In the genomic region with DNA sequence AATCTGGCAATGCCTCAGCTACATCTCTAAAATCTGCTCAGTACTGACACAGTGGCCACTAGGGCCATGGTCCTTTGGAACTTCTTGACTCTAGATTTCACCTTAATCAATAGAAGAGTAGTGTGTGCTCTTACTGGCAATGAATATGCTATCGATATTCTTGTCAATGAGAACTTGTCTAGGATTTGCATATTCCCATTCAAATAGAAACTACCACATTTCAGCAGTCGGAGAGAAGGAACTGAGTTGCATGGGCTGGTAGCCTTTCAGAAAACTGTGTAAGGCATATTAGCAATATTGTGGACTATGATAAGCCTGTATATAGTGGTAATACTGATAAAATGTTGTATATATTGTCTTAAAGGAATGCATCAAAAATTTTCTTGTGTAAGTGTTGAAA, we compare ENCODE assay signal across 22 cellular contexts.
"Had no signal": no experiment of that assay in that cellular context is flagged by ENCODE, and none has a peak within 500 bp of the region (broad histone marks: within the 10 kb centered on the region; RNA-seq: fewer than 3 reads in every experiment).

No MANE protein-coding gene starts in this region.

- H3K36me3 ChIP-seq: brain microvascular endothelial cell, uterus had no signal

- H3K4me1 ChIP-seq: tibial nerve, uterus had no signal

- H3K27me3 ChIP-seq: brain microvascular endothelial cell, tibial nerve, uterus had no signal

- ATAC-seq: activated CD4-positive, CD25-positive, alpha-beta regulatory T cell treated with anti-CD3 and anti-CD28 coated beads, Interleukin-2, amount 50 U/mL, for 24 hours; left ventricle myocardium superior; natural killer cell; stimulated activated naive B cell treated with anti-CD40 and anti-IgM and Interleukin-4, amounts not matched to agents 10 μg/mL and 1 μg/mL and 100 μg/mL, for 72 hours had no signal

- H3K9me3 ChIP-seq: tibial nerve, uterus had no signal

- H3K36me3 Mint-ChIP-seq: activated naive CD8-positive, alpha-beta T cell treated with anti-CD3 and anti-CD28 coated beads, Interleukin-2, amount 10 ng/mL, durations not matched to agents 7 days and 5 days; natural killer cell had no signal

- H3K27ac ChIP-seq: brain microvascular endothelial cell, coronary artery, skin epidermis, tibial nerve, uterus had no signal

- H3K4me3 Mint-ChIP-seq: activated naive CD8-positive, alpha-beta T cell treated with anti-CD3 and anti-CD28 coated beads, Interleukin-2, amount 10 ng/mL, durations not matched to agents 7 days and 5 days; activated T-helper 1 cell treated with anti-CD3 and anti-CD28 coated beads, Interleukin-12 subunit alpha, Interleukin-12 subunit beta, Interleukin-2, Interleukin-4 antibody, amounts not matched to agents 30 ng/mL and 10 ng/mL and 1 ng/mL, durations not matched to agents 14 hours and 24 hours and 36 hours; central memory CD8-positive, alpha-beta T cell; natural killer cell; stimulated activated naive B cell treated with anti-CD40 and anti-IgM and Interleukin-4, amounts not matched to agents 10 μg/mL and 1 μg/mL and 100 μg/mL, for 72 hours had no signal

- H3K27me3 Mint-ChIP-seq: activated naive CD8-positive, alpha-beta T cell treated with anti-CD3 and anti-CD28 coated beads, Interleukin-2, amount 10 ng/mL, durations not matched to agents 7 days and 5 days; central memory CD8-positive, alpha-beta T cell; stimulated activated naive B cell treated with anti-CD40 and anti-IgM and Interleukin-4, amounts not matched to agents 10 μg/mL and 1 μg/mL and 100 μg/mL, for 72 hours had no signal

- H3K4me3 ChIP-seq: coronary artery, skin epidermis, tibial nerve, uterus had no signal

- H3K4me1 Mint-ChIP-seq: central memory CD8-positive, alpha-beta T cell had no signal

- H3K27ac Mint-ChIP-seq: activated naive CD8-positive, alpha-beta T cell treated with anti-CD3 and anti-CD28 coated beads, Interleukin-2, amount 10 ng/mL, durations not matched to agents 7 days and 5 days; activated T-helper 1 cell treated with anti-CD3 and anti-CD28 coated beads, Interleukin-12 subunit alpha, Interleukin-12 subunit beta, Interleukin-2, Interleukin-4 antibody, amounts not matched to agents 30 ng/mL and 10 ng/mL and 1 ng/mL, durations not matched to agents 14 hours and 24 hours and 36 hours; natural killer cell; stimulated activated naive B cell treated with anti-CD40 and anti-IgM and Interleukin-4, amounts not matched to agents 10 μg/mL and 1 μg/mL and 100 μg/mL, for 72 hours had no signal

- DNase-seq: activated CD4-positive, alpha-beta T cell treated with anti-CD3 and anti-CD28 coated beads, Interleukin-2, amount 50 U/mL, for 1 hour; activated CD8-positive, alpha-beta memory T cell treated with anti-CD3 and anti-CD28 coated beads for 24 hours; activated naive CD8-positive, alpha-beta T cell treated with anti-CD3 and anti-CD28 coated beads, Interleukin-2, amount 10 ng/mL, durations not matched to agents 7 days and 5 days; brain microvascular endothelial cell; foreskin fibroblast; glutamatergic neuron; hypothalamus; left ventricle myocardium superior; mesenchymal stem cell; natural killer cell; nucleus accumbens; posterior cingulate gyrus; stimulated activated CD4-positive, alpha-beta T cell treated with anti-CD3 and anti-CD28 coated beads, Interleukin-15, amount 100 ng/mL, for 24 hours; stimulated activated CD4-positive, alpha-beta T cell treated with anti-CD3 and anti-CD28 coated beads, Interleukin-4, amount 100 ng/mL, for 1 hour; stimulated activated naive B cell treated with anti-CD40 and anti-IgM and Interleukin-4, amounts not matched to agents 10 μg/mL and 1 μg/mL and 100 μg/mL, for 72 hours; uterus had no signal

- H3K9me3 Mint-ChIP-seq: activated T-helper 1 cell treated with anti-CD3 and anti-CD28 coated beads, Interleukin-12 subunit alpha, Interleukin-12 subunit beta, Interleukin-2, Interleukin-4 antibody, amounts not matched to agents 30 ng/mL and 10 ng/mL and 1 ng/mL, durations not matched to agents 14 hours and 24 hours and 36 hours had no signal
